17 cellular contexts compared by ENCODE assay signal in the genomic region with DNA sequence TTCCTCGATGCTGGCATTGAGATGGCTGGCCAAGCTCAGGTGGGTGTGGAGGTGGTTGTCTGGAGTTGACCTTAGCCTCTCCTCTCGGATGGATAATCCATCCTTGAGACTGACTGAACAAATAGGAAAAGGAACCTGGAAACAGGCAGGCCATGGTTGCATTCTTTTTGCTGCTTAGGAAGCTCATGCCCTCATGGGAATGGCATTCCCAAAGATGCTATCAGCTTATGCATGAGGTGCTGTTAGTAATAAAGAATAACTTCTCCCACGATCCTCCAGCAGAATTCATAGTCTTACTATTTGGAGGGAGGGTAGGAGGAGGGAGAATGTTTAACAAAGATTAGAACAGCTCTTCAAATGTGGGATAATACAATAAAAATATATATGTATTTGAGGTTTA.
DNase-seq lines count a peak whose midpoint lies in the region; ATAC-seq, FAIRE-seq and TF ChIP-seq lines count a peak whose summit lies in the region.
"Had no signal": no experiment of that assay in that cellular context is flagged by ENCODE, and none has a peak within 500 bp of the region (broad histone marks: within the 10 kb centered on the region; RNA-seq: fewer than 3 reads in every experiment).

No MANE protein-coding gene starts in this region.

- no peaks in the 10 kb centered on the region for H3K36me3 Mint-ChIP-seq in natural killer cell

- no peak overlapping the region for H3K4me3 Mint-ChIP-seq in natural killer cell
- H3K4me3 Mint-ChIP-seq: activated CD8-positive, alpha-beta T cell treated with anti-CD3 and anti-CD28 coated beads for 36 hours had no signal

- H3K27me3 ChIP-seq in bronchial epithelial cell (ENCODE audit: control insufficient read depth, insufficient read depth, low read length) = no peaks in the 10 kb centered on the region
- no peaks in the 10 kb centered on the region for H3K27me3 ChIP-seq in layer of hippocampus (ENCODE audit: control insufficient read depth, insufficient read depth, low read length)
- no peaks in the 10 kb centered on the region for H3K27me3 ChIP-seq in A673 (replicated peaks; ENCODE audit: insufficient read depth, low read depth, low read length, poor library complexity)

- H3K27ac Mint-ChIP-seq in natural killer cell = no peak overlapping the region
- H3K27ac Mint-ChIP-seq: activated CD8-positive, alpha-beta T cell treated with anti-CD3 and anti-CD28 coated beads for 36 hours had no signal

- ATAC-seq in natural killer cell (no peak), left cardiac atrium (no peak)
- ATAC-seq: activated CD8-positive, alpha-beta T cell treated with anti-CD3 and anti-CD28 coated beads for 36 hours; sciatic nerve had no signal

- CTCF ChIA-PET in A673 (lab: Charles Lee) = no interaction called here

- POLR2A ChIA-PET in A673 (lab: Charles Lee; ENCODE audit: low non-redundant PET) = no interaction called here

- H3K4me1 Mint-ChIP-seq in natural killer cell = peaks cover 6 to 7% of the 10 kb centered on the region in 2 donors

- no peaks in the 10 kb centered on the region for H3K27me3 Mint-ChIP-seq in natural killer cell (ENCODE audit: low read depth in 2 of 2)
- H3K27me3 Mint-ChIP-seq: activated CD8-positive, alpha-beta T cell treated with anti-CD3 and anti-CD28 coated beads for 36 hours had no signal

- intact Hi-C loops in natural killer cell (cut with micrococcal nuclease) (no loop called here), A673 (cut with micrococcal nuclease; ENCODE audit: unreplicated experiment) (no loop called here), left cardiac atrium (cut with DNase I) (no loop called here)

- no peaks in the 10 kb centered on the region for H3K9me3 ChIP-seq in A673 (ENCODE audit: low read depth, low read length, poor library complexity, severe bottlenecking)

- peaks cover 24% of the 10 kb centered on the region for H3K4me1 ChIP-seq in A673 (ENCODE audit: insufficient read depth, low read length, poor library complexity, severe bottlenecking)

- DNase-seq in A172 (ENCODE audit: low spot score) (peak; percentile 78), HS-5 (ENCODE audit: low read depth) (peak; percentile 39), bronchial epithelial cell (ENCODE audit: low read depth) (no peak), natural killer cell (no peak), A673 (ENCODE audit: low spot score) (no peak), mesenteric fat pad (ENCODE audit: low spot score) (no peak), left cardiac atrium (no peak)
- DNase-seq: activated CD8-positive, alpha-beta T cell treated with anti-CD3 and anti-CD28 coated beads for 36 hours; activated effector memory CD4-positive, alpha-beta T cell treated with anti-CD3 and anti-CD28 coated beads, Interleukin-2, amount 50 U/mL, for 16 hours; DMS53; erythroblast; KG1; NCI-H1436; NCI-H446 treated with DMSO at 0.1 percent for 48 hours had no signal

- no peaks in the 10 kb centered on the region for H3K9me3 Mint-ChIP-seq in natural killer cell
- H3K9me3 Mint-ChIP-seq: activated CD8-positive, alpha-beta T cell treated with anti-CD3 and anti-CD28 coated beads for 36 hours had no signal

- FAIRE-seq in bronchial epithelial cell (lab: Jason Lieb, UNC) = peak; percentile 79
- FAIRE-seq: GM12892 had no signal

- no peak overlapping the region for H3K4me3 ChIP-seq in bronchial epithelial cell (ENCODE audit: low read depth, low read length)
- no peak overlapping the region for H3K4me3 ChIP-seq in A673 (ENCODE audit: low read depth, low read length, poor library complexity, severe bottlenecking)

- no TSS peak for BruUV-seq in A673 (replicated peaks; lab: Mats Ljungman, UMichigan)

- TF ChIP-seq CTCF in bronchial epithelial cell (IDR thresholded peaks at IDR 0.05; ENCODE audit: insufficient read depth, low read length, severe bottlenecking) (no peak), natural killer cell (IDR thresholded peaks at IDR 0.05) (no peak), A673 (conservative IDR thresholded peaks at IDR 0.05; ENCODE audit: low read depth, low read length) (no peak)

- H3K27ac ChIP-seq in layer of hippocampus (ENCODE audit: low read depth, low read length) = peak overlapping the region; percentile 80
- H3K27ac ChIP-seq in A673 (ENCODE audit: low read depth, low read length, poor library complexity, severe bottlenecking) = no peak overlapping the region

- H3K36me3 ChIP-seq in bronchial epithelial cell (ENCODE audit: control insufficient read depth, insufficient read depth, low read length) = no peaks in the 10 kb centered on the region
- H3K36me3 ChIP-seq in A673 (ENCODE audit: insufficient read depth, low read length, poor library complexity, severe bottlenecking) = no peaks in the 10 kb centered on the region

Comparison
In these comparisons a context has a peak if more than half of its experiments do, and no peak if none do; other contexts are left out.
1. DNase-seq: peak in A172 (single experiment) and HS-5 (single experiment); none in bronchial epithelial cell (single experiment), natural killer cell (single experiment), A673 (single experiment), mesenteric fat pad (single experiment) and left cardiac atrium (single experiment).